Comparison of ENCODE assay signal across 1 cellular context in the genomic region with DNA sequence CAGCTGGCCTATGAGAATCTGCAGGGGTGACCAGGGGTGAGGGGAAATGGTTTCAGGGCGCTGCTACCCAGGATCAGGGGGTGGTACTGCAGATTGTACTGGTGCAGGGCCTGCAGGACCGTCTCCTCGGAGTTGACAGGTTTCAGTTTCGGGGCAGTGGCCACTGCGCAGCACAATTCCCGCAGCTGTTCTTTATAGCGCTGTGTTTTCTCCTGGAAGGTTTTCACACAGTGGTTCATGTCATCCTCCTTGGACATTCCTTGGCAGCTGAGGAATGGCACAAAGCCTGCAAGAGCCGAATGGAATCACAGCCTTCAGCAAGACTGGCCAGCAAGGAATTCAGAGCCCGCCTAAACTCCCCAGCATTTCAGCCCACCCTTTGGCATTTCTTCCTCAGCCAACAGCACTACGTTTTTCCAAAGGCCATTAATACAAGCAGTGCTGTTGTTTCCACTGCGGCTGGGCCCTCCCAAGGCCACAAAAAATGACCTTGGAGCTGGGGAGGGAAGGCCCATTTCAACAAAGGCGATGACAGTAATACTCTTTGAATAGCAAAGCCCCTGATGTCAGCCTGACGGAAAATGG.
A peak's percentile ranks its signal among the peaks of the same experiment; 100 is the strongest.
TF ChIP-seq lines count a peak whose summit lies in the region.

No MANE protein-coding gene starts in this region.

TF ChIP-seq in HepG2, 621 proteins besides CTCF, POLR2A, EP300 and RAD21 (continued from another document and continues in another):
- TF ChIP-seq, protein P1, sequence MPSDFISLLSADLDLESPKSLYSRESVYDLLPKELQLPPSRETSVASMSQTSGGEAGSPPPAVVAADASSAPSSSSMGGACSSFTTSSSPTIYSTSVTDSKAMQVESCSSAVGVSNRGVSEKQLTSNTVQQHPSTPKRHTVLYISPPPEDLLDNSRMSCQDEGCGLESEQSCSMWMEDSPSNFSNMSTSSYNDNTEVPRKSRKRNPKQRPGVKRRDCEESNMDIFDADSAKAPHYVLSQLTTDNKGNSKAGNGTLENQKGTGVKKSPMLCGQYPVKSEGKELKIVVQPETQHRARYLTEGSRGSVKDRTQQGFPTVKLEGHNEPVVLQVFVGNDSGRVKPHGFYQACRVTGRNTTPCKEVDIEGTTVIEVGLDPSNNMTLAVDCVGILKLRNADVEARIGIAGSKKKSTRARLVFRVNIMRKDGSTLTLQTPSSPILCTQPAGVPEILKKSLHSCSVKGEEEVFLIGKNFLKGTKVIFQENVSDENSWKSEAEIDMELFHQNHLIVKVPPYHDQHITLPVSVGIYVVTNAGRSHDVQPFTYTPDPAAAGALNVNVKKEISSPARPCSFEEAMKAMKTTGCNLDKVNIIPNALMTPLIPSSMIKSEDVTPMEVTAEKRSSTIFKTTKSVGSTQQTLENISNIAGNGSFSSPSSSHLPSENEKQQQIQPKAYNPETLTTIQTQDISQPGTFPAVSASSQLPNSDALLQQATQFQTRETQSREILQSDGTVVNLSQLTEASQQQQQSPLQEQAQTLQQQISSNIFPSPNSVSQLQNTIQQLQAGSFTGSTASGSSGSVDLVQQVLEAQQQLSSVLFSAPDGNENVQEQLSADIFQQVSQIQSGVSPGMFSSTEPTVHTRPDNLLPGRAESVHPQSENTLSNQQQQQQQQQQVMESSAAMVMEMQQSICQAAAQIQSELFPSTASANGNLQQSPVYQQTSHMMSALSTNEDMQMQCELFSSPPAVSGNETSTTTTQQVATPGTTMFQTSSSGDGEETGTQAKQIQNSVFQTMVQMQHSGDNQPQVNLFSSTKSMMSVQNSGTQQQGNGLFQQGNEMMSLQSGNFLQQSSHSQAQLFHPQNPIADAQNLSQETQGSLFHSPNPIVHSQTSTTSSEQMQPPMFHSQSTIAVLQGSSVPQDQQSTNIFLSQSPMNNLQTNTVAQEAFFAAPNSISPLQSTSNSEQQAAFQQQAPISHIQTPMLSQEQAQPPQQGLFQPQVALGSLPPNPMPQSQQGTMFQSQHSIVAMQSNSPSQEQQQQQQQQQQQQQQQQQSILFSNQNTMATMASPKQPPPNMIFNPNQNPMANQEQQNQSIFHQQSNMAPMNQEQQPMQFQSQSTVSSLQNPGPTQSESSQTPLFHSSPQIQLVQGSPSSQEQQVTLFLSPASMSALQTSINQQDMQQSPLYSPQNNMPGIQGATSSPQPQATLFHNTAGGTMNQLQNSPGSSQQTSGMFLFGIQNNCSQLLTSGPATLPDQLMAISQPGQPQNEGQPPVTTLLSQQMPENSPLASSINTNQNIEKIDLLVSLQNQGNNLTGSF (CRISPR knock-in tag; IDR thresholded peaks at IDR 0.05): no peak
- TF ChIP-seq CCDC6 (CRISPR knock-in tag; IDR thresholded peaks at IDR 0.05): no peak
- TF ChIP-seq, protein P2, sequence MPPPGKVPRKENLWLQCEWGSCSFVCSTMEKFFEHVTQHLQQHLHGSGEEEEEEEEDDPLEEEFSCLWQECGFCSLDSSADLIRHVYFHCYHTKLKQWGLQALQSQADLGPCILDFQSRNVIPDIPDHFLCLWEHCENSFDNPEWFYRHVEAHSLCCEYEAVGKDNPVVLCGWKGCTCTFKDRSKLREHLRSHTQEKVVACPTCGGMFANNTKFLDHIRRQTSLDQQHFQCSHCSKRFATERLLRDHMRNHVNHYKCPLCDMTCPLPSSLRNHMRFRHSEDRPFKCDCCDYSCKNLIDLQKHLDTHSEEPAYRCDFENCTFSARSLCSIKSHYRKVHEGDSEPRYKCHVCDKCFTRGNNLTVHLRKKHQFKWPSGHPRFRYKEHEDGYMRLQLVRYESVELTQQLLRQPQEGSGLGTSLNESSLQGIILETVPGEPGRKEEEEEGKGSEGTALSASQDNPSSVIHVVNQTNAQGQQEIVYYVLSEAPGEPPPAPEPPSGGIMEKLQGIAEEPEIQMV (CRISPR knock-in tag; IDR thresholded peaks at IDR 0.05; ENCODE audit: low read depth): no peak
- TF ChIP-seq ZNF30 (CRISPR knock-in tag; IDR thresholded peaks at IDR 0.05): no peak
- TF ChIP-seq RELA (CRISPR knock-in tag; IDR thresholded peaks at IDR 0.05): no peak
- no peak for TF ChIP-seq ZNF883 (CRISPR knock-in tag; IDR thresholded peaks at IDR 0.05; ENCODE audit: not compliant biosample characterization)
- no peak for TF ChIP-seq ZSCAN29 (CRISPR knock-in tag; conservative IDR thresholded peaks at IDR 0.05)
- TF ChIP-seq REPIN1 (CRISPR knock-in tag; IDR thresholded peaks at IDR 0.05; ENCODE audit: borderline replicate concordance, low read depth): no peak
- no peak for TF ChIP-seq ZNF337 (CRISPR knock-in tag; IDR thresholded peaks at IDR 0.05; ENCODE audit: borderline replicate concordance, low read depth)
- no peak for TF ChIP-seq REL (CRISPR knock-in tag; conservative IDR thresholded peaks at IDR 0.05)
- TF ChIP-seq CCAR2 (optimal IDR thresholded peaks at IDR 0.05; ENCODE audit: low read depth, low read length): no peak
- TF ChIP-seq ZNF552 (CRISPR knock-in tag; IDR thresholded peaks at IDR 0.05; ENCODE audit: borderline replicate concordance): no peak
- peak; percentile 57 for TF ChIP-seq SAP130 (CRISPR knock-in tag; IDR thresholded peaks at IDR 0.05; ENCODE audit: low read depth)
- TF ChIP-seq SP1 (IDR thresholded peaks at IDR 0.05): no peak
- TF ChIP-seq SP1 (CRISPR knock-in tag; IDR thresholded peaks at IDR 0.05): no peak
- TF ChIP-seq, protein P3, sequence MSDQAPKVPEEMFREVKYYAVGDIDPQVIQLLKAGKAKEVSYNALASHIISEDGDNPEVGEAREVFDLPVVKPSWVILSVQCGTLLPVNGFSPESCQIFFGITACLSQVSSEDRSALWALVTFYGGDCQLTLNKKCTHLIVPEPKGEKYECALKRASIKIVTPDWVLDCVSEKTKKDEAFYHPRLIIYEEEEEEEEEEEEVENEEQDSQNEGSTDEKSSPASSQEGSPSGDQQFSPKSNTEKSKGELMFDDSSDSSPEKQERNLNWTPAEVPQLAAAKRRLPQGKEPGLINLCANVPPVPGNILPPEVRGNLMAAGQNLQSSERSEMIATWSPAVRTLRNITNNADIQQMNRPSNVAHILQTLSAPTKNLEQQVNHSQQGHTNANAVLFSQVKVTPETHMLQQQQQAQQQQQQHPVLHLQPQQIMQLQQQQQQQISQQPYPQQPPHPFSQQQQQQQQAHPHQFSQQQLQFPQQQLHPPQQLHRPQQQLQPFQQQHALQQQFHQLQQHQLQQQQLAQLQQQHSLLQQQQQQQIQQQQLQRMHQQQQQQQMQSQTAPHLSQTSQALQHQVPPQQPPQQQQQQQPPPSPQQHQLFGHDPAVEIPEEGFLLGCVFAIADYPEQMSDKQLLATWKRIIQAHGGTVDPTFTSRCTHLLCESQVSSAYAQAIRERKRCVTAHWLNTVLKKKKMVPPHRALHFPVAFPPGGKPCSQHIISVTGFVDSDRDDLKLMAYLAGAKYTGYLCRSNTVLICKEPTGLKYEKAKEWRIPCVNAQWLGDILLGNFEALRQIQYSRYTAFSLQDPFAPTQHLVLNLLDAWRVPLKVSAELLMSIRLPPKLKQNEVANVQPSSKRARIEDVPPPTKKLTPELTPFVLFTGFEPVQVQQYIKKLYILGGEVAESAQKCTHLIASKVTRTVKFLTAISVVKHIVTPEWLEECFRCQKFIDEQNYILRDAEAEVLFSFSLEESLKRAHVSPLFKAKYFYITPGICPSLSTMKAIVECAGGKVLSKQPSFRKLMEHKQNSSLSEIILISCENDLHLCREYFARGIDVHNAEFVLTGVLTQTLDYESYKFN (CRISPR knock-in tag; conservative IDR thresholded peaks at IDR 0.05): peak; percentile 55
- TF ChIP-seq THAP11 (CRISPR knock-in tag; IDR thresholded peaks at IDR 0.05): no peak
- TF ChIP-seq YEATS2 (CRISPR knock-in tag; IDR thresholded peaks at IDR 0.05; ENCODE audit: borderline replicate concordance): no peak
- TF ChIP-seq KLF16 (CRISPR knock-in tag; IDR thresholded peaks at IDR 0.05): no peak
- TF ChIP-seq ZFX (CRISPR knock-in tag; IDR thresholded peaks at IDR 0.05; ENCODE audit: low read depth): peak; percentile 72
- TF ChIP-seq, protein P4, sequence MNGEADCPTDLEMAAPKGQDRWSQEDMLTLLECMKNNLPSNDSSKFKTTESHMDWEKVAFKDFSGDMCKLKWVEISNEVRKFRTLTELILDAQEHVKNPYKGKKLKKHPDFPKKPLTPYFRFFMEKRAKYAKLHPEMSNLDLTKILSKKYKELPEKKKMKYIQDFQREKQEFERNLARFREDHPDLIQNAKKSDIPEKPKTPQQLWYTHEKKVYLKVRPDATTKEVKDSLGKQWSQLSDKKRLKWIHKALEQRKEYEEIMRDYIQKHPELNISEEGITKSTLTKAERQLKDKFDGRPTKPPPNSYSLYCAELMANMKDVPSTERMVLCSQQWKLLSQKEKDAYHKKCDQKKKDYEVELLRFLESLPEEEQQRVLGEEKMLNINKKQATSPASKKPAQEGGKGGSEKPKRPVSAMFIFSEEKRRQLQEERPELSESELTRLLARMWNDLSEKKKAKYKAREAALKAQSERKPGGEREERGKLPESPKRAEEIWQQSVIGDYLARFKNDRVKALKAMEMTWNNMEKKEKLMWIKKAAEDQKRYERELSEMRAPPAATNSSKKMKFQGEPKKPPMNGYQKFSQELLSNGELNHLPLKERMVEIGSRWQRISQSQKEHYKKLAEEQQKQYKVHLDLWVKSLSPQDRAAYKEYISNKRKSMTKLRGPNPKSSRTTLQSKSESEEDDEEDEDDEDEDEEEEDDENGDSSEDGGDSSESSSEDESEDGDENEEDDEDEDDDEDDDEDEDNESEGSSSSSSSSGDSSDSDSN (CRISPR knock-in tag; IDR thresholded peaks at IDR 0.05): 0 out of 2 replicates have a peak, but pooled peaks have one; percentile 26
- no peak for TF ChIP-seq CC2D1A (CRISPR knock-in tag; IDR thresholded peaks at IDR 0.05)
- TF ChIP-seq MEIS2 (CRISPR knock-in tag; IDR thresholded peaks at IDR 0.05): no peak
- TF ChIP-seq, protein P5, sequence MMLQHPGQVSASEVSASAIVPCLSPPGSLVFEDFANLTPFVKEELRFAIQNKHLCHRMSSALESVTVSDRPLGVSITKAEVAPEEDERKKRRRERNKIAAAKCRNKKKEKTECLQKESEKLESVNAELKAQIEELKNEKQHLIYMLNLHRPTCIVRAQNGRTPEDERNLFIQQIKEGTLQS (CRISPR knock-in tag; IDR thresholded peaks at IDR 0.05): no peak
- no peak for TF ChIP-seq PRDM4 (CRISPR knock-in tag; IDR thresholded peaks at IDR 0.05; ENCODE audit: borderline replicate concordance)
- TF ChIP-seq GABPA (IDR thresholded peaks at IDR 0.05; ENCODE audit: low read depth, low read length): no peak
- TF ChIP-seq GABPA (CRISPR knock-in tag; IDR thresholded peaks at IDR 0.05; ENCODE audit: low read depth): no peak
- no peak for TF ChIP-seq LCORL (IDR thresholded peaks at IDR 0.05)
- peak; percentile 56; the same call in 1 of the 2 replicates for TF ChIP-seq LCORL (CRISPR knock-in tag; IDR thresholded peaks at IDR 0.05)
- peak; percentile 38; the same call in 1 of the 2 replicates for TF ChIP-seq PHF21A (CRISPR knock-in tag; IDR thresholded peaks at IDR 0.05)
- TF ChIP-seq ZNF256 (CRISPR knock-in tag; conservative IDR thresholded peaks at IDR 0.05): no peak
- TF ChIP-seq KLF12 (CRISPR knock-in tag; IDR thresholded peaks at IDR 0.05; ENCODE audit: borderline replicate concordance): no peak
- no peak for TF ChIP-seq ONECUT2 (CRISPR knock-in tag; IDR thresholded peaks at IDR 0.05)
- no peak for TF ChIP-seq ATAD3A (CRISPR knock-in tag; IDR thresholded peaks at IDR 0.05)
- no peak for TF ChIP-seq TARDBP (CRISPR knock-in tag; IDR thresholded peaks at IDR 0.05)
- TF ChIP-seq ZNF281 (CRISPR knock-in tag; IDR thresholded peaks at IDR 0.05; ENCODE audit: borderline replicate concordance): no peak
- no peak for TF ChIP-seq RXRA (CRISPR knock-in tag; IDR thresholded peaks at IDR 0.05)
- TF ChIP-seq ZNF878 (CRISPR knock-in tag; IDR thresholded peaks at IDR 0.05): no peak
- TF ChIP-seq HDAC1 (CRISPR knock-in tag; IDR thresholded peaks at IDR 0.05): no peak
- TF ChIP-seq EHMT2 (IDR thresholded peaks at IDR 0.05; ENCODE audit: borderline replicate concordance, low read depth, low read length): no peak; the same call in 1 of the 2 replicates
- TF ChIP-seq, protein P6, sequence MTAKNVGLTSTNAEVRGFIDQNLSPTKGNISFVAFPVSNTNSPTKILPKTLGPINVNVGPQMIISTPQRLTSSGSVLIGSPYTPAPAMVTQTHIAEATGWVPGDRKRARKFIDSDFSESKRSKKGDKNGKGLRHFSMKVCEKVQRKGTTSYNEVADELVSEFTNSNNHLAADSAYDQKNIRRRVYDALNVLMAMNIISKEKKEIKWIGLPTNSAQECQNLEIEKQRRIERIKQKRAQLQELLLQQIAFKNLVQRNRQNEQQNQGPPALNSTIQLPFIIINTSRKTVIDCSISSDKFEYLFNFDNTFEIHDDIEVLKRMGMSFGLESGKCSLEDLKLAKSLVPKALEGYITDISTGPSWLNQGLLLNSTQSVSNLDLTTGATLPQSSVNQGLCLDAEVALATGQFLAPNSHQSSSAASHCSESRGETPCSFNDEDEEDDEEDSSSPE (CRISPR knock-in tag; IDR thresholded peaks at IDR 0.05): no peak
- TF ChIP-seq ZNF569 (CRISPR knock-in tag; IDR thresholded peaks at IDR 0.05; ENCODE audit: borderline replicate concordance): no peak
- no peak for TF ChIP-seq ZNF703 (CRISPR knock-in tag; IDR thresholded peaks at IDR 0.05; ENCODE audit: borderline replicate concordance)
